20 cellular contexts compared by ENCODE assay signal in the genomic region with DNA sequence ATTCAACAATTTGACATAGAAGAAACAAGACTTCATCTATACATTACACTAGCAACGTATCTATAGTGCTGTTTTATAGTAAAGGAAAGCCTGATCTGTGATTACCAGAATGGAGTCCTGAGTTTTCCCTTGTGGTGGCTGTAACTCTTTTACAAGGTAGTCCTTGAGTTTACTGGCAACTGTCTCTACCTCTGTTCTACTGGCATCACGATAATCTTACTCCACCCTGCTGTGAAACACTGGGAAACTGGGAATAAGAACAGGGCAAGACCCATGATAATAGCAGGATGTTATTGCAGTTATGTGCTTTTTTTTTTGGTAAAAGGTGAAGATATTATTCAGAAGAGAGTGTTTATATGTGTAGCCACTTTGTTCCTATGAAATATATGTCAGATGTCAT. TPM values are rescaled to one million over a fixed set of nuclear protein-coding genes. Genes with fewer than 3 reads are reported as not detected.
DNase-seq lines count a peak whose midpoint lies in the region; ATAC-seq and TF ChIP-seq lines count a peak whose summit lies in the region.
"Had no signal": no experiment of that assay in that cellular context is flagged by ENCODE, and none has a peak within 500 bp of the region (broad histone marks: within the 10 kb centered on the region; RNA-seq: fewer than 3 reads in every experiment).

No MANE protein-coding gene starts in this region.

- TF ChIP-seq CTCF in mucosa of descending colon (IDR thresholded peaks at IDR 0.05) = no peak

- H3K27me3 Mint-ChIP-seq in stimulated activated naive B cell treated with anti-CD40 and anti-IgM and Interleukin-4, amounts not matched to agents 10 μg/mL and 1 μg/mL and 100 μg/mL, for 72 hours = no peaks in the 10 kb centered on the region
- H3K27me3 Mint-ChIP-seq: B cell had no signal

- peaks cover 9% of the 10 kb centered on the region for H3K9me3 ChIP-seq in mucosa of descending colon

- H3K36me3 Mint-ChIP-seq in stimulated activated naive B cell treated with anti-CD40 and anti-IgM and Interleukin-4, amounts not matched to agents 10 μg/mL and 1 μg/mL and 100 μg/mL, for 72 hours = peaks cover 2 to 22% of the 10 kb centered on the region in 2 donors
- H3K36me3 Mint-ChIP-seq: CD8-positive, alpha-beta T cell had no signal

- intact Hi-C loops in left colon (cut with DNase I, micrococcal nuclease) (no loop called here), mucosa of descending colon (cut with DNase I, micrococcal nuclease) (no loop called here)

- no peak for DNase-seq in left colon
- peak in 1 of 3 donors; percentile 55 for DNase-seq in mucosa of descending colon
- no peak for DNase-seq in stimulated activated naive B cell treated with anti-CD40 and anti-IgM and Interleukin-4, amounts not matched to agents 10 μg/mL and 1 μg/mL and 100 μg/mL, for 72 hours
- DNase-seq in activated naive CD4-positive, alpha-beta T cell treated with Interleukin-2 at 50 U/mL for 16 hours = no peak
- DNase-seq in NCI-H446 treated with DMSO at 0.1 percent for 48 hours (lab: John Stamatoyannopoulos, UW) = no peak
- DNase-seq in NCI-H2107 (lab: John Stamatoyannopoulos, UW) = no peak
- DNase-seq: CD8-positive, alpha-beta T cell; DMS 273 treated with DMSO at 0.1 percent for 48 hours; DMS53; DND-41; EL; HCEC 1CT had no signal

- peaks cover 4 to 7% of the 10 kb centered on the region in 2 donors for H3K9me3 Mint-ChIP-seq in stimulated activated naive B cell treated with anti-CD40 and anti-IgM and Interleukin-4, amounts not matched to agents 10 μg/mL and 1 μg/mL and 100 μg/mL, for 72 hours

- no peaks in the 10 kb centered on the region for H3K36me3 ChIP-seq in mucosa of descending colon (ENCODE audit: low read depth)
- H3K36me3 ChIP-seq: BLaER1 treated with 17β-estradiol and CSF1 and Interleukin-3, amounts not matched to agents 10 nM and 100 nM had no signal

- peaks cover 9% of the 10 kb centered on the region for H3K4me1 ChIP-seq in mucosa of descending colon (ENCODE audit: low read depth)
- H3K4me1 ChIP-seq: BLaER1 treated with 17β-estradiol and CSF1 and Interleukin-3, amounts not matched to agents 10 nM and 100 nM had no signal

- H3K4me3 ChIP-seq in mucosa of descending colon = no peak overlapping the region
- H3K4me3 ChIP-seq: BLaER1 treated with 17β-estradiol and CSF1 and Interleukin-3, amounts not matched to agents 10 nM and 100 nM; GM12878; GM23338 had no signal

- H3K27ac Mint-ChIP-seq in stimulated activated naive B cell treated with anti-CD40 and anti-IgM and Interleukin-4, amounts not matched to agents 10 μg/mL and 1 μg/mL and 100 μg/mL, for 72 hours = peak overlapping the region; percentile 43
- H3K27ac Mint-ChIP-seq: B cell; CD8-positive, alpha-beta T cell; GM23338 had no signal

- ATAC-seq in left colon (peak; percentile 91), mucosa of descending colon (peak; percentile 91), GM21515 (IDR thresholded peaks at IDR 0.05; ENCODE audit: unreplicated experiment) (no peak)
- no peak for ATAC-seq in stimulated activated naive B cell treated with anti-CD40 and anti-IgM and Interleukin-4, amounts not matched to agents 10 μg/mL and 1 μg/mL and 100 μg/mL, for 72 hours (replicated peaks)
- ATAC-seq: CD8-positive, alpha-beta T cell; GM12878; GM23338 had no signal

- H3K4me3 Mint-ChIP-seq in stimulated activated naive B cell treated with anti-CD40 and anti-IgM and Interleukin-4, amounts not matched to agents 10 μg/mL and 1 μg/mL and 100 μg/mL, for 72 hours = no peak overlapping the region
- H3K4me3 Mint-ChIP-seq: B cell; CD8-positive, alpha-beta T cell; GM23338 had no signal

- peaks cover 30 to 43% of the 10 kb centered on the region in 2 donors for H3K4me1 Mint-ChIP-seq in stimulated activated naive B cell treated with anti-CD40 and anti-IgM and Interleukin-4, amounts not matched to agents 10 μg/mL and 1 μg/mL and 100 μg/mL, for 72 hours
- H3K4me1 Mint-ChIP-seq: B cell, GM23338 had no signal

RNA-seq across cellular contexts. Expression of a gene that starts 12.4 kb away (rescaled TPM):
- total RNA-seq in left colon (100 to 1,000 TPM; 148 to 183 TPM), mucosa of descending colon (100 to 1,000 TPM in 2 of 3 donors, 10 to 100 TPM in 1; 98.2 to 276 (median 169) TPM)
- total RNA-seq: A172, G401, GM23338, HT1080 had no signal

Comparison
In these comparisons a context has a peak if more than half of its experiments do, and no peak if none do; other contexts are left out.
1. ATAC-seq: peak in left colon (single experiment) and mucosa of descending colon (single experiment); none in stimulated activated naive B cell treated with anti-CD40 and anti-IgM and Interleukin-4, amounts not matched to agents 10 μg/mL and 1 μg/mL and 100 μg/mL, for 72 hours (0 of 2) and GM21515 (single experiment).